ENCODE assay signal across 26 cellular contexts in the genomic region with DNA sequence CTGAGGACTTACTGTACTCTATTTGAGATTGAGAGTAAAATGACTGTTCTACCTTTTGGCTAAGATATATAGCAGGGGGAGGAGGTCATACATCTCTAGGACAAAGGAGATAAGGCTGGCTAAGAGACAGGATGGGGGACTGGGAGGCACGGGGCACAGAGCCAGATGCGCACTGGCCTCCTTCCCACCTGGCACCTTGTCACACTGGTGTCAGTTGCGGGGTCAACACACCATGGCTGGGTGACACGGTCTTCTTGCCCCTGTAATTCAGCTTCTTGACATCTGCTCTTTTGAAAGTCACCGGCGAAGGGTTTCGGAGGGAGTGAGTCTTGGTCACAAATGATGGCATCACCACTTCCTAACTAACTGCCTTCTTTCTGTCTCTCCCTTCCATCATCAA.
DNase-seq lines count a peak whose midpoint lies in the region; ATAC-seq, FAIRE-seq and TF ChIP-seq lines count a peak whose summit lies in the region.
"Had no signal": no experiment of that assay in that cellular context is flagged by ENCODE, and none has a peak within 500 bp of the region (broad histone marks: within the 10 kb centered on the region; RNA-seq: fewer than 3 reads in every experiment).

No MANE protein-coding gene starts in this region.

- H3K4me1 Mint-ChIP-seq in endodermal cell (peaks cover 3% of the 10 kb centered on the region), osteocyte (ENCODE audit: unreplicated experiment) (no peaks in the 10 kb centered on the region)
- H3K4me1 Mint-ChIP-seq: CD14-positive monocyte; CD8-positive, alpha-beta memory T cell had no signal

- in situ Hi-C loops in HepG2 (cut with HindIII; ENCODE audit: extremely low pct_ligation_motif_present, low pct_unique_long_range_greater_than_20kb): loop anchor here (25.0 kb wide), 1 partner anchor 513 kb away; the partner anchor contains the start of gene CSMD2

- H3K9me3 ChIP-seq in endodermal cell (ENCODE audit: control insufficient read depth, low read length): no peaks in the 10 kb centered on the region
- H3K9me3 ChIP-seq in HepG2 (ENCODE audit: low read length): 0 out of 2 replicates have a peak, but pooled peaks cover 4% of the 10 kb centered on the region
- H3K9me3 ChIP-seq: A549, BE2C had no signal

- H3K27ac Mint-ChIP-seq in endodermal cell (no peak overlapping the region), osteocyte (ENCODE audit: unreplicated experiment) (no peak overlapping the region)
- H3K27ac Mint-ChIP-seq: CD14-positive monocyte; CD4-positive, alpha-beta T cell; CD8-positive, alpha-beta memory T cell had no signal

- no peak overlapping the region for H3K27ac ChIP-seq in endodermal cell (ENCODE audit: low read depth, low read length)
- H3K27ac ChIP-seq in HepG2 (ENCODE audit: extremely low read length, insufficient read depth, low read length): no peak overlapping the region
- H3K27ac ChIP-seq: A549; BLaER1 treated with 17β-estradiol and CSF1 and Interleukin-3, amounts not matched to agents 10 nM and 100 nM; GM23248 had no signal

- TF ChIP-seq POLR2A in HepG2 (IDR thresholded peaks at IDR 0.05; ENCODE audit: insufficient read depth in 1 of 2, low read depth in 2 of 2, low read length in 2 of 2): no peak

- H3K4me3 Mint-ChIP-seq in endodermal cell (no peak overlapping the region), osteocyte (ENCODE audit: unreplicated experiment) (no peak overlapping the region)
- H3K4me3 Mint-ChIP-seq: CD14-positive monocyte; CD4-positive, alpha-beta T cell; CD8-positive, alpha-beta memory T cell had no signal

- no peaks in the 10 kb centered on the region for H3K79me2 ChIP-seq in HepG2 (ENCODE audit: insufficient read depth, low read length)

- peaks cover 2% of the 10 kb centered on the region for H3K9me3 Mint-ChIP-seq in endodermal cell
- no peaks in the 10 kb centered on the region for H3K9me3 Mint-ChIP-seq in osteocyte (ENCODE audit: unreplicated experiment)
- H3K9me3 Mint-ChIP-seq: CD4-positive, alpha-beta T cell; CD8-positive, alpha-beta memory T cell had no signal

- 92 to 98% methylated on average over 6 to 7 of the region's 7 CpGs for WGBS in endodermal cell (ENCODE audit: insufficient coverage in 1 of 2, insufficient read length in 1 of 2), 2 experiments
- WGBS in HepG2 (ENCODE audit: low lambda C conversion rate): 30% methylated on average over 6 of the region's 7 CpGs

- DNase-seq in Right ventricle myocardium superior: peak; percentile 48
- no peak for DNase-seq in Right ventricle myocardium inferior (ENCODE audit: missing footprints)
- DNase-seq in endodermal cell: peak; percentile 12
- peak; percentile 36 for DNase-seq in osteocyte (ENCODE audit: extremely low spot score, unreplicated experiment)
- DNase-seq in HepG2 (ENCODE audit: low spot score): no peak
- no peak for DNase-seq in stimulated activated CD4-positive, alpha-beta T cell treated with anti-CD3 and anti-CD28 coated beads, Interleukin-1b, Interleukin-23, amount 100 ng/mL, for 48 hours
- DNase-seq: 8988T; ACHN; AML-193; BE2C; CD4-positive, alpha-beta T cell; CD8-positive, alpha-beta memory T cell; DMS 273 treated with DMSO at 0.1 percent for 48 hours; DMS79; EL; GDM1; GM23248; H7; HCEC 1CT had no signal

- H3K27me3 Mint-ChIP-seq in endodermal cell (ENCODE audit: insufficient read depth): peaks cover 3% of the 10 kb centered on the region
- H3K27me3 Mint-ChIP-seq in osteocyte (ENCODE audit: unreplicated experiment): no peaks in the 10 kb centered on the region

- TF ChIP-seq RAD21 in HepG2 (CRISPR knock-in tag; IDR thresholded peaks at IDR 0.05): no peak

- CTCF ChIA-PET in HepG2 (lab: Yijun Ruan, JAX; ENCODE audit: low intra/inter-chr PET ratio, low total read pairs): no interaction called here

- BruUV-seq in HepG2 (replicated peaks; lab: Mats Ljungman, UMichigan): no TSS peak

- no peak overlapping the region for H2AFZ ChIP-seq in HepG2 (ENCODE audit: low read length)
- H2AFZ ChIP-seq: GM23248 had no signal

- H3K36me3 ChIP-seq in endodermal cell (ENCODE audit: control insufficient read depth, insufficient read depth, low read length) (no peaks in the 10 kb centered on the region), HepG2 (replicated peaks in 1 of 2; ENCODE audit: control insufficient read depth in 1 of 2, insufficient read depth in 2 of 2, low read length in 2 of 2) (no peaks in the 10 kb centered on the region)
- H3K36me3 ChIP-seq: BE2C; BLaER1 treated with 17β-estradiol and CSF1 and Interleukin-3, amounts not matched to agents 10 nM and 100 nM had no signal

- H3K4me3 ChIP-seq in endodermal cell (ENCODE audit: low read length): no peak overlapping the region
- H3K4me3 ChIP-seq in HepG2 (replicated peaks in 1 of 3; ENCODE audit: insufficient read depth in 1 of 3, low read depth in 2 of 3, low read length in 3 of 3): no peak overlapping the region
- H3K4me3 ChIP-seq: A549; BLaER1 treated with 17β-estradiol and CSF1 and Interleukin-3, amounts not matched to agents 10 nM and 100 nM; GM12878; GM23248 had no signal

- POLR2A ChIA-PET in HepG2 (lab: Yijun Ruan, JAX): no interaction called here

- no peak overlapping the region for H3K9ac ChIP-seq in endodermal cell (ENCODE audit: extremely low read depth, low read length, poor library complexity, severe bottlenecking)
- H3K9ac ChIP-seq in HepG2 (ENCODE audit: insufficient read depth, low read depth, low read length): no peak overlapping the region
- H3K9ac ChIP-seq: BLaER1 treated with 17β-estradiol and CSF1 and Interleukin-3, amounts not matched to agents 10 nM and 100 nM; GM23248 had no signal

- ATAC-seq in Right ventricle myocardium superior (ENCODE audit: poor library complexity) (peak; percentile 30), Right ventricle myocardium inferior (no peak), HepG2 (no peak)
- ATAC-seq: A549, GM12878 had no signal

- H3K27me3 ChIP-seq in endodermal cell (ENCODE audit: control insufficient read depth, insufficient read depth, low read length, poor library complexity, severe bottlenecking) (peaks cover 3% of the 10 kb centered on the region), HepG2 (ENCODE audit: control insufficient read depth in 1 of 2, insufficient read depth in 2 of 2, low read length in 2 of 2) (peaks cover 0 to 10% of the 10 kb centered on the region in 2 experiments; a peak in 1 of 5 replicates)
- H3K27me3 ChIP-seq: BE2C; BLaER1 treated with 17β-estradiol and CSF1 and Interleukin-3, amounts not matched to agents 10 nM and 100 nM had no signal

- TF ChIP-seq CTCF in endodermal cell (conservative IDR thresholded peaks at IDR 0.05) (no peak), osteocyte (IDR thresholded peaks at IDR 0.05) (no peak), HepG2 (CRISPR knock-in tag; IDR thresholded peaks at IDR 0.05) (no peak)

- intact Hi-C loops in Right ventricle myocardium superior (cut with DNase I) (no loop called here), Right ventricle myocardium inferior (cut with DNase I) (no loop called here), HepG2 (cut with micrococcal nuclease; ENCODE audit: unreplicated experiment) (no loop called here)

- FAIRE-seq in HepG2 (lab: Jason Lieb, UNC): no peak
- FAIRE-seq: A549, D721Med, GM12878, GM19239, H1 had no signal

- H4K20me1 ChIP-seq in HepG2 (ENCODE audit: insufficient read depth, low read length): no peaks in the 10 kb centered on the region
- H4K20me1 ChIP-seq: BLaER1 treated with 17β-estradiol and CSF1 and Interleukin-3, amounts not matched to agents 10 nM and 100 nM had no signal

- H3K4me2 ChIP-seq in HepG2 (ENCODE audit: low read depth, low read length): no peak overlapping the region
- H3K4me2 ChIP-seq: A549; BLaER1 treated with 17β-estradiol and CSF1 and Interleukin-3, amounts not matched to agents 10 nM and 100 nM had no signal

- no peaks in the 10 kb centered on the region for H3K4me1 ChIP-seq in endodermal cell (ENCODE audit: control insufficient read depth, insufficient read depth, low read length)
- H3K4me1 ChIP-seq in HepG2 (ENCODE audit: insufficient read depth, low read length): no peaks in the 10 kb centered on the region
- H3K4me1 ChIP-seq: A549; BE2C; BLaER1 treated with 17β-estradiol and CSF1 and Interleukin-3, amounts not matched to agents 10 nM and 100 nM had no signal

- H3K36me3 Mint-ChIP-seq in endodermal cell (ENCODE audit: low read depth) (no peaks in the 10 kb centered on the region), osteocyte (ENCODE audit: unreplicated experiment) (no peaks in the 10 kb centered on the region)
- H3K36me3 Mint-ChIP-seq: CD14-positive monocyte; CD8-positive, alpha-beta memory T cell had no signal

- no peak for TF ChIP-seq EP300 in HepG2 (IDR thresholded peaks at IDR 0.05; ENCODE audit: low read depth in 2 of 2, low read length in 2 of 2)
- no peak for TF ChIP-seq EP300 in HepG2 (CRISPR knock-in tag; IDR thresholded peaks at IDR 0.05; ENCODE audit: borderline replicate concordance)

TF ChIP-seq in HepG2, 621 proteins besides CTCF, POLR2A, EP300 and RAD21 (continues in another document):
- no peak for TF ChIP-seq NFE2L2 (IDR thresholded peaks at IDR 0.05; ENCODE audit: low read length)
- TF ChIP-seq, protein P1, sequence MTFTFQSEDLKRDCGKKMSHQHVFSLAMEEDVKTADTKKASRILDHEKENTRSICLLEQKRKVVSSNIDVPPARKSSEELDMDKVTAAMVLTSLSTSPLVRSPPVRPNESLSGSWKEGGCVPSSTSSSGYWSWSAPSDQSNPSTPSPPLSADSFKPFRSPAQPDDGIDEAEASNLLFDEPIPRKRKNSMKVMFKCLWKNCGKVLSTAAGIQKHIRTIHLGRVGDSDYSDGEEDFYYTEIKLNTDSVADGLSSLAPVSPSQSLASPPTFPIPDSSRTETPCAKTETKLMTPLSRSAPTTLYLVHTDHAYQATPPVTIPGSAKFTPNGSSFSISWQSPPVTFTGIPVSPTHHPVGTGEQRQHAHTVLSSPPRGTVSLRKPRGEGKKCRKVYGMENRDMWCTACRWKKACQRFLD (CRISPR knock-in tag; IDR thresholded peaks at IDR 0.05; ENCODE audit: borderline replicate concordance): no peak
- TF ChIP-seq, protein P2, sequence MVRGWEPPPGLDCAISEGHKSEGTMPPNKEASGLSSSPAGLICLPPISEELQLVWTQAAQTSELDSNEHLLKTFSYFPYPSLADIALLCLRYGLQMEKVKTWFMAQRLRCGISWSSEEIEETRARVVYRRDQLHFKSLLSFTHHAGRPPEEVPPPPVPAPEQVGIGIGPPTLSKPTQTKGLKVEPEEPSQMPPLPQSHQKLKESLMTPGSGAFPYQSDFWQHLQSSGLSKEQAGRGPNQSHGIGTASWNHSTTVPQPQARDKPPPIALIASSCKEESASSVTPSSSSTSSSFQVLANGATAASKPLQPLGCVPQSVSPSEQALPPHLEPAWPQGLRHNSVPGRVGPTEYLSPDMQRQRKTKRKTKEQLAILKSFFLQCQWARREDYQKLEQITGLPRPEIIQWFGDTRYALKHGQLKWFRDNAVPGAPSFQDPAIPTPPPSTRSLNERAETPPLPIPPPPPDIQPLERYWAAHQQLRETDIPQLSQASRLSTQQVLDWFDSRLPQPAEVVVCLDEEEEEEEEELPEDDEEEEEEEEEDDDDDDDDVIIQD (CRISPR knock-in tag; IDR thresholded peaks at IDR 0.05; ENCODE audit: low read depth): no peak
- TF ChIP-seq ZNF598 (CRISPR knock-in tag; IDR thresholded peaks at IDR 0.05; ENCODE audit: borderline replicate concordance): no peak
- no peak for TF ChIP-seq RBM39 (IDR thresholded peaks at IDR 0.05; ENCODE audit: low read depth, low read length, poor library complexity, severe bottlenecking)
- no peak for TF ChIP-seq ZNF883 (CRISPR knock-in tag; IDR thresholded peaks at IDR 0.05; ENCODE audit: not compliant biosample characterization)

Comparison
In these comparisons a context has a peak if more than half of its experiments do, and no peak if none do; other contexts are left out.
1. DNase-seq: peak in Right ventricle myocardium superior (single experiment), endodermal cell (single experiment) and osteocyte (single experiment); none in Right ventricle myocardium inferior (single experiment), HepG2 (single experiment) and stimulated activated CD4-positive, alpha-beta T cell treated with anti-CD3 and anti-CD28 coated beads, Interleukin-1b, Interleukin-23, amount 100 ng/mL, for 48 hours (single experiment).